Comparison of ENCODE assay signal across 1 cellular context in genomic region chr17:40070644-40070894, GRCh38.
TF ChIP-seq lines count a peak whose summit lies in the region.

No MANE protein-coding gene starts in this region.

TF ChIP-seq in HCT116, 20 proteins besides CTCF, POLR2A, EP300 and RAD21 (continued from another document):
- TF ChIP-seq ZNF274 (IDR thresholded peaks at IDR 0.05; ENCODE audit: low read depth, low read length), result no peak
